ENCODE assay signal across 25 cellular contexts in genomic region chr11:44749160-44749559, GRCh38. TPM values are rescaled to one million over a fixed set of nuclear protein-coding genes. Genes with fewer than 3 reads are reported as not detected.
DNase-seq lines count a peak whose midpoint lies in the region; ATAC-seq, FAIRE-seq and TF ChIP-seq lines count a peak whose summit lies in the region.
"Had no signal": no experiment of that assay in that cellular context is flagged by ENCODE, and none has a peak within 500 bp of the region (broad histone marks: within the 10 kb centered on the region; RNA-seq: fewer than 3 reads in every experiment).

No MANE protein-coding gene starts in this region.

- H3K36me3 ChIP-seq in right atrium auricular region (no peaks in the 10 kb centered on the region), endodermal cell (ENCODE audit: control insufficient read depth, insufficient read depth, low read length) (no peaks in the 10 kb centered on the region), stomach smooth muscle (ENCODE audit: control insufficient read depth in 2 of 2, insufficient read depth in 2 of 2, low read length in 2 of 2) (no peaks in the 10 kb centered on the region), kidney (ENCODE audit: control insufficient read depth in 1 of 2, insufficient read depth in 2 of 2, low read length in 2 of 2) (no peaks in the 10 kb centered on the region)
- H3K36me3 ChIP-seq: HAP-1, SJCRH30 had no signal

- H3K36me3 Mint-ChIP-seq in endodermal cell (ENCODE audit: low read depth): no peaks in the 10 kb centered on the region

- FAIRE-seq in frontal cortex (lab: Jason Lieb, UNC): no peak
- FAIRE-seq in kidney (lab: Jason Lieb, UNC): no peak
- FAIRE-seq: A549, HepG2, K562 had no signal

- ATAC-seq in right cardiac atrium: no peak
- ATAC-seq: A549, HepG2, K562, Panc1 had no signal

- no peak overlapping the region for H3K27ac Mint-ChIP-seq in endodermal cell

- H3K27ac ChIP-seq in right atrium auricular region (no peak overlapping the region), right cardiac atrium (ENCODE audit: low read length) (no peak overlapping the region), endodermal cell (ENCODE audit: low read depth, low read length) (no peak overlapping the region), stomach smooth muscle (ENCODE audit: low read length) (peak overlapping the region; percentile 94), kidney (ENCODE audit: low read depth in 2 of 2, low read length in 2 of 2) (no peak overlapping the region), substantia nigra (ENCODE audit: low read depth, low read length, poor library complexity, severe bottlenecking) (no peak overlapping the region)
- H3K27ac ChIP-seq: A549, SJCRH30 had no signal

- H3K9me3 ChIP-seq in right atrium auricular region: no peaks in the 10 kb centered on the region
- no peaks in the 10 kb centered on the region for H3K9me3 ChIP-seq in right cardiac atrium (ENCODE audit: control insufficient read depth, low read length)
- H3K9me3 ChIP-seq in endodermal cell (ENCODE audit: control insufficient read depth, low read length): no peaks in the 10 kb centered on the region
- no peaks in the 10 kb centered on the region for H3K9me3 ChIP-seq in stomach smooth muscle (ENCODE audit: control insufficient read depth in 2 of 2, low read length in 2 of 2)
- no peaks in the 10 kb centered on the region for H3K9me3 ChIP-seq in kidney (ENCODE audit: control insufficient read depth in 1 of 2, low read length in 2 of 2)
- H3K9me3 ChIP-seq: A549, HAP-1, SJCRH30 had no signal

- no peaks in the 10 kb centered on the region for H3K9me3 Mint-ChIP-seq in endodermal cell
- H3K9me3 Mint-ChIP-seq: CD4-positive, CD25-positive, alpha-beta regulatory T cell had no signal

- TF ChIP-seq CTCF in right atrium auricular region (IDR thresholded peaks at IDR 0.05): no peak
- TF ChIP-seq CTCF in endodermal cell (conservative IDR thresholded peaks at IDR 0.05): no peak
- no peak for TF ChIP-seq CTCF in kidney (IDR thresholded peaks at IDR 0.05; ENCODE audit: borderline replicate concordance, extremely low read depth, insufficient read depth)

- peaks cover 10% of the 10 kb centered on the region for H3K4me1 Mint-ChIP-seq in endodermal cell

- H3K9ac ChIP-seq in endodermal cell (ENCODE audit: extremely low read depth, low read length, poor library complexity, severe bottlenecking) (no peak overlapping the region), stomach smooth muscle (ENCODE audit: low read length in 2 of 2) (no peak overlapping the region), kidney (ENCODE audit: low read length in 2 of 2) (no peak overlapping the region)

- H3K4me3 Mint-ChIP-seq in endodermal cell: no peak overlapping the region
- H3K4me3 Mint-ChIP-seq: CD4-positive, CD25-positive, alpha-beta regulatory T cell had no signal

- H3K4me1 ChIP-seq in right atrium auricular region (peaks cover 0 to 49% of the 10 kb centered on the region in 2 donors), right cardiac atrium (ENCODE audit: control insufficient read depth, insufficient read depth, low read length) (peaks cover 6% of the 10 kb centered on the region), endodermal cell (ENCODE audit: control insufficient read depth, insufficient read depth, low read length) (no peaks in the 10 kb centered on the region), stomach smooth muscle (ENCODE audit: control insufficient read depth, insufficient read depth, low read length) (peaks cover 73% of the 10 kb centered on the region), kidney (ENCODE audit: control insufficient read depth in 1 of 2, insufficient read depth in 1 of 2, low read depth in 1 of 2, low read length in 2 of 2) (peaks cover 0 to 3% of the 10 kb centered on the region in 2 donors)
- H3K4me1 ChIP-seq: A549, SJCRH30 had no signal

- peak; percentile 16 for DNase-seq in right atrium auricular region (ENCODE audit: low spot score)
- DNase-seq in right cardiac atrium: no peak
- peak; percentile 19 for DNase-seq in endodermal cell
- peak; percentile 15 for DNase-seq in islet precursor cell
- DNase-seq in frontal cortex (ENCODE audit: low spot score in 2 of 2): no peak
- DNase-seq in kidney: no peak
- no peak for DNase-seq in substantia nigra (lab: John Stamatoyannopoulos, UW)
- DNase-seq: CD4-positive, CD25-positive, alpha-beta regulatory T cell; EL; GF-D8; MM.1S; NCI-H1048; NCI-H1417 treated with DMSO at 0.1 percent for 48 hours; NCI-H187; NCI-H510A; NCI-H774; NK-92 treated with Interleukin-12 subunit alpha and Interleukin-12 subunit beta, amount 100 ng/mL, for 24 hours; SJCRH30 had no signal

- H3K4me3 ChIP-seq in right atrium auricular region (no peak overlapping the region), right cardiac atrium (ENCODE audit: low read length) (no peak overlapping the region), endodermal cell (ENCODE audit: low read length) (no peak overlapping the region), stomach smooth muscle (ENCODE audit: low read length in 2 of 2) (no peak overlapping the region), kidney (ENCODE audit: low read length in 2 of 2) (no peak overlapping the region)
- H3K4me3 ChIP-seq: A549, HAP-1, K562, SJCRH30 had no signal

- peaks cover 41% of the 10 kb centered on the region for H3K27me3 Mint-ChIP-seq in endodermal cell (ENCODE audit: insufficient read depth)
- H3K27me3 Mint-ChIP-seq: CD4-positive, CD25-positive, alpha-beta regulatory T cell had no signal

- WGBS in right cardiac atrium: 93% methylated on average over 2 of the region's 2 CpGs
- 88 to 90% methylated on average over 2 of the region's 2 CpGs for WGBS in endodermal cell (ENCODE audit: insufficient coverage in 1 of 2, insufficient read length in 1 of 2), 2 experiments

- H3K27me3 ChIP-seq in right atrium auricular region (no peaks in the 10 kb centered on the region), right cardiac atrium (ENCODE audit: control insufficient read depth, insufficient read depth) (no peaks in the 10 kb centered on the region), endodermal cell (ENCODE audit: control insufficient read depth, insufficient read depth, low read length, poor library complexity, severe bottlenecking) (no peaks in the 10 kb centered on the region), stomach smooth muscle (ENCODE audit: control insufficient read depth in 1 of 2, insufficient read depth in 2 of 2, low read length in 2 of 2) (no peaks in the 10 kb centered on the region)
- H3K27me3 ChIP-seq: SJCRH30 had no signal

- intact Hi-C loops in right cardiac atrium (cut with DNase I): no loop called here
- intact Hi-C loops in kidney (cut with DNase I): no loop called here

RNA-seq across cellular contexts. Expression of gene TSPAN18, which starts 22.4 kb away (rescaled TPM):
- 10 to 100 TPM; 76.3 to 79.3 TPM for total RNA-seq in right atrium auricular region
- total RNA-seq in right cardiac atrium: 100 to 1,000 TPM; 158 to 236 (median 207) TPM
- polyA plus RNA-seq in right cardiac atrium: 120 TPM
- total RNA-seq in endodermal cell: 10 to 100 TPM; 28.0 to 28.7 TPM
- polyA plus RNA-seq in endodermal cell (2013, experiment 1 of 2): 96.1 TPM
- 74.6 TPM for polyA plus RNA-seq in endodermal cell (2013, experiment 2 of 2)
- total RNA-seq in frontal cortex: 13.9 TPM
- total RNA-seq in kidney: 38.1 TPM
- polyA plus RNA-seq in kidney (ENCODE audit: insufficient read depth, low read depth, low replicate concordance): 13.8 TPM
- total RNA-seq: HepG2, LHCN-M2 had no signal
- polyA plus RNA-seq: HepG2 had no signal

Comparison
In these comparisons a context has a peak if more than half of its experiments do, and no peak if none do; other contexts are left out.
1. DNase-seq: peak in right atrium auricular region (single experiment), endodermal cell (single experiment) and islet precursor cell (single experiment); none in right cardiac atrium (0 of 3), frontal cortex (0 of 2), kidney (single experiment) and substantia nigra (0 of 49).